8 cellular contexts compared by ENCODE assay signal in genomic region chr14:72476657-72477499, GRCh38.
DNase-seq lines count a peak whose midpoint lies in the region; ATAC-seq lines count a peak whose summit lies in the region.

No MANE protein-coding gene starts in this region.

- no peak overlapping the region for H3K9ac ChIP-seq in NT2/D1 (ENCODE audit: insufficient read length, low read depth)

- H3K36me3 ChIP-seq in NT2/D1 (ENCODE audit: insufficient read depth, insufficient read length, low read length), result no peaks in the 10 kb centered on the region

- H3K4me1 ChIP-seq in NT2/D1 (ENCODE audit: insufficient read depth, insufficient read length), result peaks cover 5% of the 10 kb centered on the region

- no peaks in the 10 kb centered on the region for H3K9me3 ChIP-seq in NT2/D1 (ENCODE audit: insufficient read depth, low read length)

- peak; percentile 86 for ATAC-seq in GM18519 (IDR thresholded peaks at IDR 0.05; ENCODE audit: low FRiP score, unreplicated experiment)
- ATAC-seq in HG02852 (IDR thresholded peaks at IDR 0.05; ENCODE audit: unreplicated experiment), result peak; percentile 86

- no peak overlapping the region for H3K4me3 ChIP-seq in NT2/D1 (ENCODE audit: insufficient read length, low read depth)

- H3K27me3 ChIP-seq in NT2/D1 (ENCODE audit: insufficient read depth, insufficient read length), result no peaks in the 10 kb centered on the region

- peak; percentile 68 for DNase-seq in NT2/D1 (ENCODE audit: low read depth, low spot score)
- peak; percentile 36 for DNase-seq in activated effector memory CD4-positive, alpha-beta T cell treated with Interleukin-2 at 50 U/mL for 16 hours
- DNase-seq in iPS-NIHi11 (ENCODE audit: low spot score), result peak; percentile 31
- DNase-seq in stimulated activated CD8-positive, alpha-beta memory T cell treated with anti-CD3 and anti-CD28 coated beads, Interleukin-15, amount 100 ng/mL, for 48 hours (ENCODE audit: low read depth in 2 of 2), result peak; percentile 54 to 57
- DNase-seq in middle frontal gyrus (ENCODE audit: extremely low spot score, low spot score), result no peak
- no peak for DNase-seq in NCI-H2196 (lab: John Stamatoyannopoulos, UW; ENCODE audit: unreplicated experiment)

Comparison
In these comparisons a context has a peak if more than half of its experiments do, and no peak if none do; other contexts are left out.
1. DNase-seq: peak in NT2/D1 (single experiment), activated effector memory CD4-positive, alpha-beta T cell treated with Interleukin-2 at 50 U/mL for 16 hours (single experiment), iPS-NIHi11 (single experiment) and stimulated activated CD8-positive, alpha-beta memory T cell treated with anti-CD3 and anti-CD28 coated beads, Interleukin-15, amount 100 ng/mL, for 48 hours (2 of 2); none in middle frontal gyrus (single experiment) and NCI-H2196 (single experiment).